In genomic region chr6:167827062-167827587, GRCh38 we compare ENCODE assay signal across 1 cellular context.
TF ChIP-seq lines count a peak whose summit lies in the region.

No MANE protein-coding gene starts in this region.

TF ChIP-seq in GM23338, 12 proteins besides CTCF, POLR2A, EP300 and RAD21:
- TF ChIP-seq REST (IDR thresholded peaks at IDR 0.05; ENCODE audit: unreplicated experiment) (no peak), STAT1 (IDR thresholded peaks at IDR 0.05; ENCODE audit: unreplicated experiment) (no peak), EZH2phosphoT487 (IDR thresholded peaks at IDR 0.05; ENCODE audit: unreplicated experiment) (no peak), ZNF114 (CRISPR knock-in tag; IDR thresholded peaks at IDR 0.05) (no peak), ETS1 (IDR thresholded peaks at IDR 0.05) (no peak), NANOG (IDR thresholded peaks at IDR 0.05; ENCODE audit: borderline replicate concordance) (no peak), JUNB (IDR thresholded peaks at IDR 0.05; ENCODE audit: unreplicated experiment) (no peak), EZH2 (IDR thresholded peaks at IDR 0.05; ENCODE audit: low read depth, unreplicated experiment) (no peak), ZNF462 (CRISPR knock-in tag; IDR thresholded peaks at IDR 0.05) (no peak)
